In genomic region chr14:91317381-91318313, GRCh38 we compare ENCODE assay signal across 8 cellular contexts.
DNase-seq lines count a peak whose midpoint lies in the region; ATAC-seq, FAIRE-seq and TF ChIP-seq lines count a peak whose summit lies in the region.

No MANE protein-coding gene starts in this region.

- no peak for DNase-seq in GM12891 (ENCODE audit: insufficient read length, low spot score)
- peak; percentile 11 for DNase-seq in NK-92 (lab: John Stamatoyannopoulos, UW; ENCODE audit: unreplicated experiment)
- DNase-seq in activated T-helper 1 cell treated with Interleukin-2 at 50 U/mL for 16 hours (ENCODE audit: low read depth), result peak; percentile 86
- peak; percentile 90 for DNase-seq in Right ventricle myocardium superior
- DNase-seq in stimulated activated CD4-positive, alpha-beta T cell treated with anti-CD3 and anti-CD28 coated beads, TNF-alpha, amount 100 ng/mL, for 4 hours (ENCODE audit: low read depth in 3 of 3), result peak; percentile 59 to 66 (median 60)
- no peak for DNase-seq in Ammon's horn (ENCODE audit: low spot score)
- no peak for DNase-seq in medulla oblongata (ENCODE audit: extremely low spot score)

- intact Hi-C loops in Right ventricle myocardium superior (cut with DNase I), result no loop called here

- ATAC-seq in Right ventricle myocardium superior (ENCODE audit: poor library complexity) (peak; percentile 85), GM21825 (IDR thresholded peaks at IDR 0.05; ENCODE audit: unreplicated experiment) (no peak)

- peak; percentile 94 for FAIRE-seq in GM12891 (lab: Jason Lieb, UNC)

- TF ChIP-seq POLR2A in GM12891 (IDR thresholded peaks at IDR 0.05; ENCODE audit: low read depth, low read length), result no peak

TF ChIP-seq in GM12891, 5 proteins besides CTCF, POLR2A, EP300 and RAD21:
- TF ChIP-seq TAF1 (IDR thresholded peaks at IDR 0.05; ENCODE audit: low read depth, low read length), result no peak
- TF ChIP-seq SPI1 (IDR thresholded peaks at IDR 0.05; ENCODE audit: low read depth, low read length), result peak; percentile 54

Comparison
In these comparisons a context has a peak if more than half of its experiments do, and no peak if none do; other contexts are left out.
1. DNase-seq: peak in NK-92 (single experiment), activated T-helper 1 cell treated with Interleukin-2 at 50 U/mL for 16 hours (single experiment), Right ventricle myocardium superior (single experiment) and stimulated activated CD4-positive, alpha-beta T cell treated with anti-CD3 and anti-CD28 coated beads, TNF-alpha, amount 100 ng/mL, for 4 hours (3 of 3); none in GM12891 (single experiment), Ammon's horn (single experiment) and medulla oblongata (single experiment).